ENCODE assay signal across 10 cellular contexts in the genomic region with DNA sequence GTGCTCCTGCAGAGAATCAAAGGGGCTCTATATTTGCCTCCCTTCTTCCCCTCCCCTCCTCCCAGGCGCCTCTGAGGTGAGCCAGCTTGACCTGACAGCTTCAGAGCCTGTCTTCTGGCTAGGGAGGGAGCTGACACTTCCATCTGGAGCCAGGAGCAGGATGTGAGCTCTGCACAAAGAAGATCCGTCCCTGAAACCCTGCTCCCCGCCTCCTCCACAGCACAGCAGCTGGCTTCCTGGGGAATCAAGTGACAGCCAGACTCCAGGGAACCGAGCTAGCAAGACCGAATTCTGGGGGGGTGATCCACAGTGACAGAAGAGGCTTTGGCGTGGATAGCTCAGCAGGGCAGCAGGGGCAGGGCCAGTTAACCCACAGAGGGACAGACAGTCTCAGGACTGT. TPM values are rescaled to one million over a fixed set of nuclear protein-coding genes. Genes with fewer than 3 reads are reported as not detected.
A peak's percentile ranks its signal among the peaks of the same experiment; 100 is the strongest.
DNase-seq lines count a peak whose midpoint lies in the region; ATAC-seq and TF ChIP-seq lines count a peak whose summit lies in the region.
"Had no signal": no experiment of that assay in that cellular context is flagged by ENCODE, and none has a peak within 500 bp of the region (broad histone marks: within the 10 kb centered on the region; RNA-seq: fewer than 3 reads in every experiment).

No MANE protein-coding gene starts in this region.

- no peaks in the 10 kb centered on the region for H4K20me1 ChIP-seq in BLaER1 treated with 17β-estradiol and CSF1 and Interleukin-3, amounts not matched to agents 10 nM and 100 nM

- H3K36me3 Mint-ChIP-seq in mesothelial cell of epicardium = no peaks in the 10 kb centered on the region
- H3K36me3 Mint-ChIP-seq: CD14-positive monocyte had no signal

- H3K4me3 Mint-ChIP-seq in mesothelial cell of epicardium = no peak overlapping the region
- H3K4me3 Mint-ChIP-seq: CD14-positive monocyte had no signal

- peak overlapping the region; percentile 49 to 97 (median 89) for H3K4me2 ChIP-seq in BLaER1 treated with 17β-estradiol and CSF1 and Interleukin-3, amounts not matched to agents 10 nM and 100 nM

- DNase-seq in NCI-H2029 treated with DMSO at 0.1 percent for 48 hours (lab: John Stamatoyannopoulos, UW) = peak; percentile 21
- peak in 1 of 2 experiments; percentile 40 for DNase-seq in mesothelial cell of epicardium (ENCODE audit: low spot score in 2 of 2, unreplicated experiment in 2 of 2)
- no peak for DNase-seq in MV-4-11 (lab: John Stamatoyannopoulos, UW)
- no peak for DNase-seq in HuH-7 (ENCODE audit: low spot score)
- no peak for DNase-seq in COLO829 (ENCODE audit: low spot score)
- DNase-seq: kidney glomerular epithelial cell had no signal

- no peaks in the 10 kb centered on the region for H3K9me3 Mint-ChIP-seq in mesothelial cell of epicardium

- H3K4me1 ChIP-seq in BLaER1 treated with 17β-estradiol and CSF1 and Interleukin-3, amounts not matched to agents 10 nM and 100 nM = peaks cover 24 to 48% (median 37%) of the 10 kb centered on the region in 10 experiments
- H3K4me1 ChIP-seq in ectodermal cell (ENCODE audit: control insufficient read depth, insufficient read depth, low read length) = peaks cover 28% of the 10 kb centered on the region

- H3K9me3 ChIP-seq in BLaER1 treated with 17β-estradiol and CSF1 and Interleukin-3, amounts not matched to agents 10 nM and 100 nM (replicated peaks in 1 of 11) = peaks cover 9 to 20% (median 16%) of the 10 kb centered on the region in 11 experiments; a peak in 21 of 22 replicates
- no peaks in the 10 kb centered on the region for H3K9me3 ChIP-seq in ectodermal cell (ENCODE audit: control insufficient read depth, low read length)

- peak overlapping the region; percentile 19 for H3K27ac Mint-ChIP-seq in mesothelial cell of epicardium
- H3K27ac Mint-ChIP-seq: CD14-positive monocyte had no signal

- peak overlapping the region in 8 of 11 experiments; percentile 2 to 75 (median 56); a peak in 14 of 22 replicates for H3K9ac ChIP-seq in BLaER1 treated with 17β-estradiol and CSF1 and Interleukin-3, amounts not matched to agents 10 nM and 100 nM

- TF ChIP-seq CTCF in mesothelial cell of epicardium (IDR thresholded peaks at IDR 0.05; ENCODE audit: unreplicated experiment) = no peak

- H3K27ac ChIP-seq in BLaER1 treated with 17β-estradiol and CSF1 and Interleukin-3, amounts not matched to agents 10 nM and 100 nM = peak overlapping the region in 8 of 11 experiments; percentile 2 to 83 (median 64); a peak in 13 of 22 replicates
- H3K27ac ChIP-seq in ectodermal cell (ENCODE audit: insufficient read depth, low read depth, low read length, poor library complexity, severe bottlenecking) = no peak overlapping the region

- H3K27me3 Mint-ChIP-seq in mesothelial cell of epicardium (ENCODE audit: low read depth) = peaks cover 6% of the 10 kb centered on the region

- ATAC-seq in GM19463 (IDR thresholded peaks at IDR 0.05; ENCODE audit: unreplicated experiment) = no peak

- no peaks in the 10 kb centered on the region for H3K27me3 ChIP-seq in BLaER1 treated with 17β-estradiol and CSF1 and Interleukin-3, amounts not matched to agents 10 nM and 100 nM
- H3K27me3 ChIP-seq in ectodermal cell (ENCODE audit: control insufficient read depth, insufficient read depth, low read length, poor library complexity, severe bottlenecking) = no peaks in the 10 kb centered on the region

- H3K4me3 ChIP-seq in BLaER1 treated with 17β-estradiol and CSF1 and Interleukin-3, amounts not matched to agents 10 nM and 100 nM = peak overlapping the region in 7 of 10 experiments; percentile 13 to 50 (median 33); a peak in 9 of 20 replicates
- H3K4me3 ChIP-seq in ectodermal cell (ENCODE audit: insufficient read depth, low read depth, low read length) = peak overlapping the region; percentile 8

- peaks cover 0 to 6% (median 0%) of the 10 kb centered on the region in 11 experiments; a peak in 2 of 22 replicates for H3K36me3 ChIP-seq in BLaER1 treated with 17β-estradiol and CSF1 and Interleukin-3, amounts not matched to agents 10 nM and 100 nM
- no peaks in the 10 kb centered on the region for H3K36me3 ChIP-seq in ectodermal cell (ENCODE audit: control insufficient read depth, insufficient read depth, low read length)

- WGBS in ectodermal cell, 2 experiments = 1% methylated on average over 6 of the region's 6 CpGs

- H3K4me1 Mint-ChIP-seq in mesothelial cell of epicardium = peaks cover 27% of the 10 kb centered on the region
- H3K4me1 Mint-ChIP-seq: CD14-positive monocyte had no signal

RNA-seq across cellular contexts. Expression of gene CCDC182, which starts 37.2 kb away (rescaled TPM):
- polyA plus RNA-seq in ectodermal cell (2013, experiment 1 of 4) = not detected
- not detected for polyA plus RNA-seq in ectodermal cell (2013, experiment 2 of 4)
- not detected for polyA plus RNA-seq in ectodermal cell (2013, experiment 3 of 4)
- not detected for polyA plus RNA-seq in ectodermal cell (2013, experiment 4 of 4)
- total RNA-seq in mesothelial cell of epicardium = not detected in 3 replicates
- polyA plus RNA-seq: CD14-positive monocyte had no signal
